Comparison of ENCODE assay signal across 8 cellular contexts in the genomic region with DNA sequence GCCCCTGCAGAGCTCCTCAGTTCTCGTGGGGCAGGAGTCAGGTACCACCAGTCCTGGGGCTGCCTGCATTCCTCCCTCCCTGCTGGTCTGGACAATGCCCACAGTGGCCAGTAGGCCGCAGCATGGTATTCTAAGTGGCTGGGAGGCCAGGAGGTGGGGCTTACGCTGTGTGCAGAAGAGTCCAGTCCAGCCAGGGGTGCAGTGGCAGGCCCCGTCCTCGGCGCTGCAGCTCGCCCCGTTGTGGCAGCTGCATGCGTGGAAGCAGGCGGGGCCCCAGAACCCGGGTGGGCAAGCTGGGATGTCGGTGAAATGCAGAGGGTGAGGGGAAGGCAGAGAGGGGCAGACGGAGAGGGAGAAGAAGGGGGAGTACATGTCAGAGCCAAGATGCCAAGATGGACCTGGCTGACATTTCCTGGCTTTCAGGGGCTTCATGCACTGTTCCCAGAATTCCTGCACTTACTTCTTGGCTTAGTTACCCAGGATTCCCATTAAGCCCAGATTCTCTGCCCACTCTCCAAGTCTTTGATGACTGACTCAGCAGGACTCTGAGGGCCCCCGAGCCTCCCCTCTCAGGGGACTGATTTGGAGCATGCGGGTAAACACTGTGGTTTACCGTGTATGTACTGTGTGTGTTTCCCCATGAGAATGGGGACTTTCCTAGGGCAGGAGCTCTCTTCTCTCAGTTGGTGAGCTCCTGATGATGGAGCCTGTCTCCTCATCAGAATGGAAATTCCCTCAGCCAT. TPM values are rescaled to one million over a fixed set of nuclear protein-coding genes. Genes with fewer than 3 reads are reported as not detected.
DNase-seq lines count a peak whose midpoint lies in the region; ATAC-seq and TF ChIP-seq lines count a peak whose summit lies in the region.

No MANE protein-coding gene starts in this region.

- no peak overlapping the region for H3K14ac ChIP-seq in trophoblast cell (ENCODE audit: low read length)

- H3K27ac ChIP-seq in trophoblast cell (ENCODE audit: low read depth, low read length): no peak overlapping the region

- H3K18ac ChIP-seq in trophoblast cell (ENCODE audit: low read length): no peak overlapping the region

- no peak overlapping the region for H4K91ac ChIP-seq in trophoblast cell (ENCODE audit: low read depth, low read length)

- no peaks in the 10 kb centered on the region for H3K4me1 ChIP-seq in trophoblast cell (ENCODE audit: control insufficient read depth in 1 of 2, insufficient read depth in 2 of 2, low read length in 2 of 2)

- no peaks in the 10 kb centered on the region for H3K79me2 ChIP-seq in trophoblast cell (ENCODE audit: control insufficient read depth, insufficient read depth, low read length, poor library complexity)

- no peak overlapping the region for H3K23ac ChIP-seq in trophoblast cell (ENCODE audit: low read length)

- H3K36me3 ChIP-seq in trophoblast cell (ENCODE audit: control insufficient read depth in 1 of 2, insufficient read depth in 2 of 2, low read length in 2 of 2): peaks cover 8 to 12% of the 10 kb centered on the region in 2 experiments

- H4K12ac ChIP-seq in trophoblast cell (ENCODE audit: low read depth, low read length): no peak overlapping the region

- intact Hi-C loops in activated CD4-positive, alpha-beta T cell treated with anti-CD3 and anti-CD28 coated beads for 36 hours (cut with DNase I, micrococcal nuclease): loop anchor here (1.0 to 5.0 kb wide), 3 partner anchors 28 to 45 kb away; no protein-coding TSS in a partner anchor

- H2BK12ac ChIP-seq in trophoblast cell (ENCODE audit: low read length): no peak overlapping the region

- POLR2A ChIA-PET in activated CD4-positive, alpha-beta T cell treated with anti-CD3 and anti-CD28 coated beads for 36 hours (lab: Charles Lee): interaction anchor here (0.7 to 0.9 kb wide), 2 partner anchors 97 to 873 kb away, joined by 3 read pairs; no protein-coding TSS in a partner anchor

- H2AK5ac ChIP-seq in trophoblast cell (ENCODE audit: low read length): no peak overlapping the region

- no peaks in the 10 kb centered on the region for H3K27me3 ChIP-seq in trophoblast cell (ENCODE audit: insufficient read depth, low read length)

- H3K4ac ChIP-seq in trophoblast cell (ENCODE audit: low read depth, low read length): no peak overlapping the region

- TF ChIP-seq CTCF in LNCAP (IDR thresholded peaks at IDR 0.05): peak; percentile 60

- peaks cover 31% of the 10 kb centered on the region for H3K4me1 Mint-ChIP-seq in activated CD4-positive, alpha-beta T cell treated with anti-CD3 and anti-CD28 coated beads for 36 hours

- ATAC-seq in activated CD4-positive, alpha-beta T cell treated with anti-CD3 and anti-CD28 coated beads for 36 hours: peak; percentile 95
- ATAC-seq in GM21737 (IDR thresholded peaks at IDR 0.05; ENCODE audit: unreplicated experiment): peak; percentile 39

- no peak overlapping the region for H4K8ac ChIP-seq in trophoblast cell (ENCODE audit: low read depth, low read length)

- H2BK5ac ChIP-seq in trophoblast cell (ENCODE audit: low read depth, low read length, poor library complexity): no peak overlapping the region

- H3K27me3 Mint-ChIP-seq in activated CD4-positive, alpha-beta T cell treated with anti-CD3 and anti-CD28 coated beads for 36 hours: no peaks in the 10 kb centered on the region

- WGBS in trophoblast cell (ENCODE audit: extremely low coverage, insufficient coverage, insufficient read length): no CpG with 5 or more reads among the region's 16 CpGs

- no peak overlapping the region for H3K9ac ChIP-seq in trophoblast cell (ENCODE audit: low read length)

- CTCF ChIA-PET in activated CD4-positive, alpha-beta T cell treated with anti-CD3 and anti-CD28 coated beads for 36 hours (lab: Charles Lee): interaction anchor here (0.6 to 0.7 kb wide), 4 partner anchors 65 to 519 kb away, joined by 3 read pairs; no protein-coding TSS in a partner anchor

- H3K36me3 Mint-ChIP-seq in activated CD4-positive, alpha-beta T cell treated with anti-CD3 and anti-CD28 coated beads for 36 hours (ENCODE audit: low read depth): peaks cover 2% of the 10 kb centered on the region

- H2BK120ac ChIP-seq in trophoblast cell (ENCODE audit: insufficient read depth, low read length, poor library complexity): no peak overlapping the region

- DNase-seq in activated CD4-positive, alpha-beta T cell treated with anti-CD3 and anti-CD28 coated beads for 36 hours: peak; percentile 71
- DNase-seq in activated CD4-positive, alpha-beta T cell treated with anti-CD3 and anti-CD28 coated beads, Interleukin-2, amount 50 U/mL, for 4 hours: no peak
- peak; percentile 48 for DNase-seq in activated T-cell treated with anti-CD3 and anti-CD28 coated beads, Interleukin-2, amount 50 U/mL, for 48 hours
- DNase-seq in globus pallidus (ENCODE audit: low spot score) (peak; percentile 74), trophoblast cell (peak; percentile 61 to 68), SKM-1 treated with dmso at 0.1 percent for 144 hours (lab: John Stamatoyannopoulos, UW; ENCODE audit: unreplicated experiment) (no peak)

- no peak overlapping the region for H3K4me3 ChIP-seq in trophoblast cell (ENCODE audit: low read depth, low read length)

- no peaks in the 10 kb centered on the region for H3K9me3 ChIP-seq in trophoblast cell (ENCODE audit: insufficient read depth, low read depth, low read length)

- H3K4me3 Mint-ChIP-seq in activated CD4-positive, alpha-beta T cell treated with anti-CD3 and anti-CD28 coated beads for 36 hours: no peak overlapping the region

- H3K4me2 ChIP-seq in trophoblast cell (ENCODE audit: low read length): no peak overlapping the region

- H3K27ac Mint-ChIP-seq in activated CD4-positive, alpha-beta T cell treated with anti-CD3 and anti-CD28 coated beads for 36 hours: peak overlapping the region; percentile 55

- H2AFZ ChIP-seq in trophoblast cell (ENCODE audit: insufficient read depth, low read length, poor library complexity): no peak overlapping the region

- H3K9me3 Mint-ChIP-seq in activated CD4-positive, alpha-beta T cell treated with anti-CD3 and anti-CD28 coated beads for 36 hours (ENCODE audit: low read depth): no peaks in the 10 kb centered on the region

- no peaks in the 10 kb centered on the region for H3K79me1 ChIP-seq in trophoblast cell (ENCODE audit: low read length)

RNA-seq across cellular contexts. Expression of a gene that starts 47.5 kb away (rescaled TPM):
- total RNA-seq in activated CD4-positive, alpha-beta T cell treated with anti-CD3 and anti-CD28 coated beads for 36 hours: 100 to 1,000 TPM; 129 to 142 TPM
- 679 and 691 TPM in 2 replicates for polyA plus RNA-seq in trophoblast cell (2013)

Comparison
In these comparisons a context has a peak if more than half of its experiments do, and no peak if none do; other contexts are left out.
1. DNase-seq: peak in activated CD4-positive, alpha-beta T cell treated with anti-CD3 and anti-CD28 coated beads for 36 hours (single experiment), activated T-cell treated with anti-CD3 and anti-CD28 coated beads, Interleukin-2, amount 50 U/mL, for 48 hours (2 of 2), globus pallidus (single experiment) and trophoblast cell (2 of 2); none in activated CD4-positive, alpha-beta T cell treated with anti-CD3 and anti-CD28 coated beads, Interleukin-2, amount 50 U/mL, for 4 hours (0 of 2) and SKM-1 treated with dmso at 0.1 percent for 144 hours (single experiment).